Comparison of ENCODE assay signal across 8 cellular contexts in the genomic region with DNA sequence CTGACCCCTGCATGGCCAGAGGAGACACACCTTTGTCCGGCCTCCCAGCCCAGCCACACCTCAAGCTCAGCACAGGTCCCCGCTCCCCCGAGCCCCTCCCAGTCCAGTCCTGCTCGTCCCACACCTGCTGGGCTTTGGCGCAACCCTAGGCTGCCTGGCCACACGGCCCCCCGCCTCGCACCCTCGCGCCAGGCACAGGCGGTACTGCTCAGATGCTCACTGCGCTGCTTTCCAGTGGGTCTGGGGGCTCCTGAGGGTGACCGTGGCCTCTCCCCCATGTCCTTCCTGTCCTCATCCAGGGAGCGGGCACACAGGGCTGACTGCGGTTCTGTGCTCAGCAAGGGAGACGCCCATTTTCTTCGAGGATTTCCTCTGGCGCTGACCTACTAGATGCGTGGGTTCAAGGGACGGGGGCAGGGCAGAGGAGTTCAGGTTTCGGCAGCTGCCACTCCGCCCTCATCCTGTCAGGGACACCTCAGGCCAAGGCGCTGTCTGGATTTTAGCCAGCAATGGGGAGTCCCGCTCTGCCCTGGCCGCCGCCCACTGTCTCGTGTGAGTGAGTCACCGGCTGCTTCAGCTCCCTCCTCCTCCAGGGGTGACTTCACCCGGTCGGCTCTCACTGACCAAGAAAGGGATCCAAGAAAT.
DNase-seq lines count a peak whose midpoint lies in the region; ATAC-seq, FAIRE-seq and TF ChIP-seq lines count a peak whose summit lies in the region.

No MANE protein-coding gene starts in this region.

- H3K79me2 ChIP-seq in K562 (ENCODE audit: control insufficient read depth, insufficient read depth, low read length) = no peaks in the 10 kb centered on the region

- no peak for TF ChIP-seq POLR2A in K562 (conservative IDR thresholded peaks at IDR 0.05)

- H3K4me1 ChIP-seq in K562 (replicated peaks in 1 of 2; ENCODE audit: control insufficient read depth in 2 of 2, insufficient read depth in 2 of 2, low read length in 2 of 2) = peaks cover 9 to 48% of the 10 kb centered on the region in 2 experiments; a peak in 4 of 5 replicates
- peaks cover 0 to 8% of the 10 kb centered on the region in 2 donors for H3K4me1 ChIP-seq in small intestine (ENCODE audit: control insufficient read depth in 2 of 2, insufficient read depth in 1 of 2, low read depth in 1 of 2, low read length in 1 of 2)

- DNase-seq in T-cell = peak in 28 of 34 experiments; percentile 3 to 53 (median 16)
- peak; percentile 72 to 94 (median 82) for DNase-seq in K562 (ENCODE audit: extremely low read depth in 1 of 4, low spot score in 3 of 4)
- peak; percentile 58 for DNase-seq in iPS-NIHi11 (ENCODE audit: low spot score)
- DNase-seq in small intestine = peak; percentile 92
- no peak for DNase-seq in NCI-H187 treated with DMSO at 0.1 percent for 48 hours (lab: John Stamatoyannopoulos, UW)
- no peak for DNase-seq in cerebellum (ENCODE audit: low spot score)

- peak in 1 of 2 experiments; percentile 11; a peak in 1 of 4 replicates for TF ChIP-seq RAD21 in K562 (CRISPR knock-in tag; conservative IDR thresholded peaks at IDR 0.05 in 1 of 2, IDR thresholded peaks at IDR 0.05 in 1 of 2)

- peaks cover 9 to 42% of the 10 kb centered on the region in 2 donors for H3K27me3 Mint-ChIP-seq in T-cell

- in situ Hi-C loops in K562 (cut with MboI) = no loop called here

- no peak overlapping the region for H3K27ac Mint-ChIP-seq in T-cell

- POLR2A ChIA-PET in T-cell (lab: Charles Lee) = no interaction called here
- POLR2A ChIA-PET in K562 (lab: Yijun Ruan, JAX) = interaction anchor here (0.5 kb wide), 1 partner anchor 141 kb away, joined by 4 read pairs; no protein-coding TSS in a partner anchor

- intact Hi-C loops in K562 (cut with micrococcal nuclease) = no loop called here

- peak; percentile 100 for FAIRE-seq in K562 (lab: Jason Lieb, UNC)
- FAIRE-seq in small intestine (lab: Jason Lieb, UNC) = no peak

- peaks cover 0 to 2% (median 0%) of the 10 kb centered on the region in 3 donors for H3K4me1 Mint-ChIP-seq in T-cell

- H3K9me1 ChIP-seq in K562 (ENCODE audit: control insufficient read depth, insufficient read depth, low read length) = no peaks in the 10 kb centered on the region

- TF ChIP-seq CTCF in K562 (IDR thresholded peaks at IDR 0.05 in 2 of 3, conservative IDR thresholded peaks at IDR 0.05 in 1 of 3; ENCODE audit: insufficient read depth in 2 of 3, low read depth in 1 of 3, low read length in 3 of 3) = no peak

- CTCF ChIA-PET in T-cell (lab: Charles Lee) (no interaction called here), K562 (lab: Yijun Ruan, JAX; ENCODE audit: low intra/inter-chr PET ratio) (no interaction called here)

- 16% methylated on average over 19 of the region's 30 CpGs for WGBS in K562 (ENCODE audit: insufficient coverage, low coverage, missing lambda C conversion rate)
- 7 to 25% (median 22%) methylated on average over 23 to 30 of the region's 30 CpGs for WGBS in small intestine, 3 donors

- H3K36me3 ChIP-seq in K562 (ENCODE audit: control insufficient read depth, insufficient read depth, low read length) (no peaks in the 10 kb centered on the region), small intestine (ENCODE audit: control insufficient read depth in 2 of 2, insufficient read depth in 2 of 2, low read length in 2 of 2) (no peaks in the 10 kb centered on the region)

- H3K4me2 ChIP-seq in K562 (ENCODE audit: insufficient read depth, low read length) = peak overlapping the region; percentile 68

- no peaks in the 10 kb centered on the region for H4K20me1 ChIP-seq in K562 (replicated peaks; ENCODE audit: control insufficient read depth, insufficient read depth, low read length)

- ATAC-seq in GM18511 (IDR thresholded peaks at IDR 0.05; ENCODE audit: unreplicated experiment) (peak; percentile 83), HG03097 (IDR thresholded peaks at IDR 0.05; ENCODE audit: low FRiP score, unreplicated experiment) (peak; percentile 60), T-cell (replicated peaks in 1 of 4) (peak; percentile 32 to 72 (median 52)), K562 (peak; percentile 98)

- H3K4me3 ChIP-seq in K562 = peak overlapping the region; percentile 13; the same call in 1 of the 2 replicates
- H3K4me3 ChIP-seq in small intestine (ENCODE audit: low read depth in 1 of 2, low read length in 2 of 2) = peak overlapping the region in 1 of 2 donors; percentile 1

- H3K27me3 ChIP-seq in K562 (ENCODE audit: control insufficient read depth in 2 of 2, insufficient read depth in 2 of 2, low read length in 2 of 2) (peaks cover 0 to 9% of the 10 kb centered on the region in 2 experiments; a peak in 1 of 5 replicates), small intestine (ENCODE audit: control insufficient read depth in 2 of 2, insufficient read depth in 2 of 2, low read length in 2 of 2) (no peaks in the 10 kb centered on the region)

- H3K9ac ChIP-seq in K562 (ENCODE audit: insufficient read depth in 1 of 2, low read depth in 2 of 2, low read length in 2 of 2) = peak overlapping the region in 1 of 2 experiments; percentile 78; a peak in 3 of 4 replicates

- no peaks in the 10 kb centered on the region for H3K36me3 Mint-ChIP-seq in T-cell

- H3K9me3 ChIP-seq in K562 (replicated peaks; ENCODE audit: control insufficient read depth, insufficient read depth, low read depth, low read length) = no peaks in the 10 kb centered on the region
- H3K9me3 ChIP-seq in small intestine (ENCODE audit: control insufficient read depth, low read depth) = no peaks in the 10 kb centered on the region

- peak overlapping the region; percentile 68; the same call in 1 of the 2 replicates for H2AFZ ChIP-seq in K562 (ENCODE audit: low read depth, low read length)

- no TSS peak for BruUV-seq in K562 (replicated peaks; lab: Mats Ljungman, UMichigan)

- H3K9me3 Mint-ChIP-seq in T-cell = no peaks in the 10 kb centered on the region

- TF ChIP-seq EP300 in K562 (IDR thresholded peaks at IDR 0.05; ENCODE audit: low read length) = peak; percentile 63

- H3K27ac ChIP-seq in K562 (ENCODE audit: extremely low read depth, low read depth, low read length) (peak overlapping the region; percentile 22; the same call in 2 of the 3 replicates), small intestine (ENCODE audit: low read depth in 1 of 2, low read length in 1 of 2) (peak overlapping the region; percentile 9 to 62)

- H3K4me3 Mint-ChIP-seq in T-cell = no peak overlapping the region

TF ChIP-seq in K562, 482 proteins besides CTCF, POLR2A, EP300 and RAD21 (continues in another document):
- TF ChIP-seq TBP (optimal IDR thresholded peaks at IDR 0.05; ENCODE audit: low read depth, low read length) (no peak), ZNF76 (CRISPR knock-in tag; IDR thresholded peaks at IDR 0.05; ENCODE audit: borderline replicate concordance) (no peak), KLF6 (CRISPR knock-in tag; IDR thresholded peaks at IDR 0.05; ENCODE audit: borderline replicate concordance) (no peak), PHF20 (IDR thresholded peaks at IDR 0.05; ENCODE audit: partially characterized antibody) (no peak), POLR2G (IDR thresholded peaks at IDR 0.05; ENCODE audit: low read depth, low read length) (no peak), BACH1 (tag; IDR thresholded peaks at IDR 0.05) (no peak), ZNF444 (CRISPR knock-in tag; IDR thresholded peaks at IDR 0.05) (no peak), ZBTB12 (CRISPR knock-in tag; IDR thresholded peaks at IDR 0.05) (no peak), CHD4 (IDR thresholded peaks at IDR 0.05; ENCODE audit: insufficient read depth, insufficient replicate concordance, low read depth, low read length, poor library complexity, severe bottlenecking) (no peak), RFX7 (CRISPR knock-in tag; IDR thresholded peaks at IDR 0.05) (no peak), CTBP1 (IDR thresholded peaks at IDR 0.05; ENCODE audit: borderline replicate concordance) (peak; percentile 72), ETV6 (IDR thresholded peaks at IDR 0.05; ENCODE audit: borderline replicate concordance in 1 of 2, low read depth in 2 of 2, low read length in 1 of 2) (no peak), ETV6 (CRISPR knock-in tag; IDR thresholded peaks at IDR 0.05; ENCODE audit: borderline replicate concordance) (no peak), DMBX1 (CRISPR knock-in tag; IDR thresholded peaks at IDR 0.05; ENCODE audit: borderline replicate concordance) (peak; percentile 31; the same call in 1 of the 2 replicates), KDM5B (IDR thresholded peaks at IDR 0.05; ENCODE audit: insufficient replicate concordance, low read depth, low read length) (no peak), ELF4 (CRISPR knock-in tag; IDR thresholded peaks at IDR 0.05) (no peak), ZNF696 (CRISPR knock-in tag; conservative IDR thresholded peaks at IDR 0.05) (no peak), ZNF395 (CRISPR knock-in tag; IDR thresholded peaks at IDR 0.05) (no peak; the same call in 1 of the 2 replicates), ZNF717 (CRISPR knock-in tag; IDR thresholded peaks at IDR 0.05) (no peak)

Comparison
In these comparisons a context has a peak if more than half of its experiments do, and no peak if none do; other contexts are left out.
1. DNase-seq: peak in T-cell (28 of 34), K562 (4 of 4), iPS-NIHi11 (single experiment) and small intestine (single experiment); none in NCI-H187 treated with DMSO at 0.1 percent for 48 hours (single experiment) and cerebellum (single experiment).
2. Peak in every context shown above with its lines, with median percentiles within 50 percentile points of each other: ATAC-seq.